ENCODE assay signal across 8 cellular contexts in genomic region chr15:40038267-40038653, GRCh38. TPM values are rescaled to one million over a fixed set of nuclear protein-coding genes. Genes with fewer than 3 reads are reported as not detected.
DNase-seq lines count a peak whose midpoint lies in the region; ATAC-seq, FAIRE-seq and TF ChIP-seq lines count a peak whose summit lies in the region.

No MANE protein-coding gene starts in this region.

- no peaks in the 10 kb centered on the region for H3K9me3 ChIP-seq in fibroblast of lung (ENCODE audit: control insufficient read depth, insufficient read depth, low read depth, low read length)
- H3K9me3 ChIP-seq in pancreas: no peaks in the 10 kb centered on the region

- H3K4me1 Mint-ChIP-seq in GM23338: peaks cover 15% of the 10 kb centered on the region

- H3K36me3 Mint-ChIP-seq in GM23338 (ENCODE audit: low read depth): peaks cover 46% of the 10 kb centered on the region

- H3K9ac ChIP-seq in fibroblast of lung (ENCODE audit: insufficient read depth, low read length): peak overlapping the region; percentile 96

- H2AFZ ChIP-seq in GM23338 (peak overlapping the region; percentile 75; the same call in 1 of the 2 replicates), fibroblast of lung (ENCODE audit: low read length) (peak overlapping the region; percentile 83)

- peaks cover 20% of the 10 kb centered on the region for H3F3A ChIP-seq in GM23338 (replicated peaks; ENCODE audit: low read depth)

- no peaks in the 10 kb centered on the region for H3K27me3 ChIP-seq in GM23338 (ENCODE audit: insufficient read depth)
- no peaks in the 10 kb centered on the region for H3K27me3 ChIP-seq in fibroblast of lung (ENCODE audit: control insufficient read depth, insufficient read depth, low read length)
- no peaks in the 10 kb centered on the region for H3K27me3 ChIP-seq in pancreas

- peak overlapping the region; percentile 97 for H3K27ac Mint-ChIP-seq in GM23338

- no peak for TF ChIP-seq CTCF in GM23338 (conservative IDR thresholded peaks at IDR 0.05; ENCODE audit: low read depth in 2 of 2)
- no peak for TF ChIP-seq CTCF in fibroblast of lung (conservative IDR thresholded peaks at IDR 0.05 in 1 of 2, IDR thresholded peaks at IDR 0.05 in 1 of 2; ENCODE audit: low read depth in 1 of 2, low read length in 2 of 2)
- no peak for TF ChIP-seq CTCF in pancreas (IDR thresholded peaks at IDR 0.05)

- WGBS in pancreas, 2 donors: 0 to 1% methylated on average over 18 of the region's 18 CpGs

- peak; percentile 48 for DNase-seq in GM23338 (ENCODE audit: low spot score)
- DNase-seq in fibroblast of lung (ENCODE audit: low read depth in 2 of 2): peak; percentile 35 to 57
- peak in 1 of 6 donors; percentile 24 for DNase-seq in pancreas
- DNase-seq in central memory CD4-positive, alpha-beta T cell: no peak
- no peak for DNase-seq in HuH-7.5 (ENCODE audit: low spot score)

- H3K79me2 ChIP-seq in GM23338 (replicated peaks; ENCODE audit: insufficient read depth) (peaks cover 16% of the 10 kb centered on the region), fibroblast of lung (ENCODE audit: control insufficient read depth, insufficient read depth, low read length) (peaks cover 16% of the 10 kb centered on the region)

- ATAC-seq in GM23338: peak; percentile 12
- ATAC-seq in SK-N-SH treated with all-trans-retinoic acid at 6 μM for 48 hours: peak; percentile 6
- ATAC-seq in pancreas: peak in 3 of 4 donors; percentile 17 to 37 (median 18)
- no peak for ATAC-seq in GM18873 (IDR thresholded peaks at IDR 0.05; ENCODE audit: low FRiP score, unreplicated experiment)
- ATAC-seq in HG02678 (IDR thresholded peaks at IDR 0.05; ENCODE audit: unreplicated experiment): no peak

- H3K4me1 ChIP-seq in GM23338 (ENCODE audit: insufficient read depth): peaks cover 9% of the 10 kb centered on the region
- peaks cover 2% of the 10 kb centered on the region for H3K4me1 ChIP-seq in fibroblast of lung (ENCODE audit: control insufficient read depth, extremely low read depth, insufficient read depth, low read length)
- peaks cover 0 to 14% (median 6%) of the 10 kb centered on the region in 3 donors for H3K4me1 ChIP-seq in pancreas

- H3K27me3 Mint-ChIP-seq in GM23338 (ENCODE audit: insufficient read depth, low read depth, poor library complexity): peaks cover 5% of the 10 kb centered on the region

- H4K20me1 ChIP-seq in GM23338 (replicated peaks; ENCODE audit: insufficient read depth) (peaks cover 15% of the 10 kb centered on the region; the same call in 1 of the 2 replicates), fibroblast of lung (ENCODE audit: control insufficient read depth, extremely low read depth, insufficient read depth, low read length) (no peaks in the 10 kb centered on the region)

- H3K27ac ChIP-seq in GM23338 (ENCODE audit: low read depth) (peak overlapping the region; percentile 90), fibroblast of lung (ENCODE audit: insufficient read depth, low read length) (peak overlapping the region; percentile 92), pancreas (peak overlapping the region; percentile 85 to 97 (median 90))

- FAIRE-seq in pancreas (lab: Jason Lieb, UNC): no peak

- no peaks in the 10 kb centered on the region for H3K9me2 ChIP-seq in GM23338 (ENCODE audit: insufficient read depth)

- intact Hi-C loops in pancreas (cut with DNase I): no loop called here

- H3K4me2 ChIP-seq in GM23338: peak overlapping the region; percentile 98
- H3K4me2 ChIP-seq in fibroblast of lung (ENCODE audit: extremely low read depth, insufficient read depth, low read length): peak overlapping the region; percentile 99

- H3K4me3 ChIP-seq in GM23338 (peak overlapping the region; percentile 96), fibroblast of lung (replicated peaks in 1 of 4; ENCODE audit: control extremely low read depth in 1 of 4, insufficient read depth in 1 of 4, low read depth in 3 of 4, low read length in 4 of 4) (peak overlapping the region; percentile 84 to 97 (median 96)), pancreas (peak overlapping the region; percentile 74 to 88 (median 78))

- no peaks in the 10 kb centered on the region for H3K9me3 Mint-ChIP-seq in GM23338

- peak overlapping the region; percentile 96 for H3K4me3 Mint-ChIP-seq in GM23338

- H3K36me3 ChIP-seq in GM23338 (ENCODE audit: insufficient read depth) (peaks cover 35% of the 10 kb centered on the region), fibroblast of lung (ENCODE audit: control insufficient read depth, insufficient read depth, low read length) (peaks cover 6% of the 10 kb centered on the region), pancreas (peaks cover 0 to 35% (median 33%) of the 10 kb centered on the region in 3 donors)

TF ChIP-seq in GM23338, 12 proteins besides CTCF, POLR2A, EP300 and RAD21:
- no peak for TF ChIP-seq ETS1 (IDR thresholded peaks at IDR 0.05)
- TF ChIP-seq CREB1 (CRISPR knock-in tag; IDR thresholded peaks at IDR 0.05; ENCODE audit: low read depth): 0 out of 2 replicates have a peak, but pooled peaks have one; percentile 37
TF ChIP-seq in GM23338: peak in this region for 1.

TF ChIP-seq in SK-N-SH treated with all-trans-retinoic acid at 6 μM for 48 hours, 23 proteins besides CTCF, POLR2A, EP300 and RAD21 (continues in another document):
- TF ChIP-seq ISL1 (CRISPR knock-in tag; IDR thresholded peaks at IDR 0.05) (no peak), PPARA (CRISPR knock-in tag; IDR thresholded peaks at IDR 0.05; ENCODE audit: borderline replicate concordance) (no peak), CSRNP3 (CRISPR knock-in tag; IDR thresholded peaks at IDR 0.05) (no peak), POU6F1 (CRISPR knock-in tag; IDR thresholded peaks at IDR 0.05; ENCODE audit: borderline replicate concordance, low read depth) (no peak), GLIS3 (CRISPR knock-in tag; IDR thresholded peaks at IDR 0.05) (no peak), PATZ1 (CRISPR knock-in tag; IDR thresholded peaks at IDR 0.05; ENCODE audit: borderline replicate concordance) (no peak), TOX (CRISPR knock-in tag; IDR thresholded peaks at IDR 0.05; ENCODE audit: borderline replicate concordance) (no peak), ZFP3 (CRISPR knock-in tag; IDR thresholded peaks at IDR 0.05) (no peak), OSR1 (CRISPR knock-in tag; IDR thresholded peaks at IDR 0.05) (no peak)

RNA-seq across cellular contexts. Expression of gene SRP14, which starts 0.7 kb away (rescaled TPM):
- total RNA-seq in GM23338 (2014; rRNA removed; shearing (Covaris generic)): 249 and 294 TPM in 2 replicates
- polyA plus RNA-seq in GM23338 (2016; fragmentation: Nextera tagmentation; extraction: Ambion mirVana) (1,410 and 1,412 TPM in 2 replicates), fibroblast of lung (434 and 465 TPM in 2 replicates), pancreas (100 to 1,000 TPM; 155 to 198 TPM)
- total RNA-seq in fibroblast of lung (162 and 174 TPM in 2 replicates), pancreas (10 to 100 TPM; 42.7 to 78.6 (median 53.1) TPM)
- polyA plus RNA-seq in fibroblast of lung (2012): 342 and 345 TPM in 2 replicates
- polyA minus RNA-seq in fibroblast of lung (ENCODE audit: low replicate concordance): 9.0 and 17.0 TPM in 2 replicates

Comparison
In these comparisons a context has a peak if more than half of its experiments do, and no peak if none do; other contexts are left out.
1. ATAC-seq: peak in GM23338 (single experiment), SK-N-SH treated with all-trans-retinoic acid at 6 μM for 48 hours (single experiment) and pancreas (3 of 4); none in GM18873 (single experiment) and HG02678 (single experiment).
2. DNase-seq: peak in GM23338 (single experiment) and fibroblast of lung (2 of 2); none in central memory CD4-positive, alpha-beta T cell (single experiment) and HuH-7.5 (single experiment).
3. Peak in every context shown above with its lines, with median percentiles within 50 percentile points of each other: H3K27ac ChIP-seq and H3K4me3 ChIP-seq.